ENCODE assay signal across 1 cellular context in genomic region chr5:37637165-37637845, GRCh38.
TF ChIP-seq lines count a peak whose summit lies in the region.

No MANE protein-coding gene starts in this region.

TF ChIP-seq in WTC11, 78 proteins besides CTCF, POLR2A, EP300 and RAD21 (continued from another document):
- TF ChIP-seq E2F4 (CRISPR knock-in tag; IDR thresholded peaks at IDR 0.05; ENCODE audit: borderline replicate concordance, low read depth), result no peak
- no peak for TF ChIP-seq E2F1 (CRISPR knock-in tag; IDR thresholded peaks at IDR 0.05)
- no peak for TF ChIP-seq ZBTB21 (CRISPR knock-in tag; IDR thresholded peaks at IDR 0.05; ENCODE audit: borderline replicate concordance)
